15 cellular contexts compared by ENCODE assay signal in genomic region chr2:196177124-196177523, GRCh38. TPM values are rescaled to one million over a fixed set of nuclear protein-coding genes. Genes with fewer than 3 reads are reported as not detected.
DNase-seq lines count a peak whose midpoint lies in the region; ATAC-seq, FAIRE-seq and TF ChIP-seq lines count a peak whose summit lies in the region.
"Had no signal": no experiment of that assay in that cellular context is flagged by ENCODE, and none has a peak within 500 bp of the region (broad histone marks: within the 10 kb centered on the region; RNA-seq: fewer than 3 reads in every experiment).

No MANE protein-coding gene starts in this region.

- WGBS in small intestine, 3 donors = 29 to 65% (median 36%) methylated on average over 2 of the region's 2 CpGs
- WGBS in smooth muscle cell (ENCODE audit: low lambda C conversion rate) = 71% methylated on average over 2 of the region's 2 CpGs

- H3K4me3 Mint-ChIP-seq in activated CD4-positive, alpha-beta T cell treated with anti-CD3 and anti-CD28 coated beads for 36 hours = peak overlapping the region; percentile 71

- no peak overlapping the region for H3K4me3 ChIP-seq in small intestine (ENCODE audit: low read depth in 1 of 2, low read length in 2 of 2)
- no peak overlapping the region for H3K4me3 ChIP-seq in smooth muscle cell
- H3K4me3 ChIP-seq: thoracic aorta had no signal

- ATAC-seq in activated CD4-positive, alpha-beta T cell treated with anti-CD3 and anti-CD28 coated beads for 36 hours = no peak
- ATAC-seq in activated naive CD4-positive, alpha-beta T cell treated with anti-CD3 and anti-CD28 coated beads, Interleukin-2, amount 50 U/mL, for 72 hours = no peak
- ATAC-seq in HG03045 (IDR thresholded peaks at IDR 0.05; ENCODE audit: unreplicated experiment) = no peak
- ATAC-seq: Panc1 had no signal

- peaks cover 76% of the 10 kb centered on the region for H3K4me1 Mint-ChIP-seq in activated CD4-positive, alpha-beta T cell treated with anti-CD3 and anti-CD28 coated beads for 36 hours

- H3K4me1 ChIP-seq in small intestine (ENCODE audit: control insufficient read depth in 2 of 2, insufficient read depth in 1 of 2, low read depth in 1 of 2, low read length in 1 of 2) = peaks cover 0 to 3% of the 10 kb centered on the region in 2 donors
- H3K4me1 ChIP-seq in smooth muscle cell (ENCODE audit: low read depth) = no peaks in the 10 kb centered on the region

- TF ChIP-seq CTCF in smooth muscle cell (IDR thresholded peaks at IDR 0.05; ENCODE audit: borderline replicate concordance, insufficient read depth, poor library complexity, severe bottlenecking) (no peak), RWPE1 (conservative IDR thresholded peaks at IDR 0.05; ENCODE audit: low read depth) (no peak)

- H3K79me2 ChIP-seq in smooth muscle cell (ENCODE audit: low read depth) = no peaks in the 10 kb centered on the region

- no peaks in the 10 kb centered on the region for H3K9me3 Mint-ChIP-seq in activated CD4-positive, alpha-beta T cell treated with anti-CD3 and anti-CD28 coated beads for 36 hours (ENCODE audit: low read depth)
- H3K9me3 Mint-ChIP-seq in activated naive CD4-positive, alpha-beta T cell treated with anti-CD3 and anti-CD28 coated beads, Interleukin-2, amount 50 U/mL, for 72 hours = peaks cover 0 to 4% of the 10 kb centered on the region in 2 donors

- H3K36me3 ChIP-seq in small intestine (ENCODE audit: control insufficient read depth in 2 of 2, insufficient read depth in 2 of 2, low read length in 2 of 2) (no peaks in the 10 kb centered on the region), smooth muscle cell (ENCODE audit: low read depth) (no peaks in the 10 kb centered on the region)
- H3K36me3 ChIP-seq: thoracic aorta had no signal

- no peak overlapping the region for H3K9ac ChIP-seq in smooth muscle cell (ENCODE audit: low read depth)

- H3K27ac Mint-ChIP-seq in activated CD4-positive, alpha-beta T cell treated with anti-CD3 and anti-CD28 coated beads for 36 hours = peak overlapping the region; percentile 85
- peak overlapping the region; percentile 94 to 98 for H3K27ac Mint-ChIP-seq in activated naive CD4-positive, alpha-beta T cell treated with anti-CD3 and anti-CD28 coated beads, Interleukin-2, amount 50 U/mL, for 72 hours

- H3K36me3 Mint-ChIP-seq in activated CD4-positive, alpha-beta T cell treated with anti-CD3 and anti-CD28 coated beads for 36 hours (ENCODE audit: low read depth) = no peaks in the 10 kb centered on the region
- H3K36me3 Mint-ChIP-seq in activated naive CD4-positive, alpha-beta T cell treated with anti-CD3 and anti-CD28 coated beads, Interleukin-2, amount 50 U/mL, for 72 hours = no peaks in the 10 kb centered on the region

- H3K4me2 ChIP-seq in smooth muscle cell = no peak overlapping the region

- DNase-seq in activated CD4-positive, alpha-beta T cell treated with anti-CD3 and anti-CD28 coated beads for 36 hours = no peak
- DNase-seq in activated CD4-positive, alpha-beta T cell treated with anti-CD3 and anti-CD28 coated beads for 48 hours = no peak
- DNase-seq in NCI-H226 = peak; percentile 15
- DNase-seq in activated naive CD4-positive, alpha-beta T cell treated with anti-CD3 and anti-CD28 coated beads, Interleukin-2, amount 50 U/mL, for 72 hours (ENCODE audit: low spot score in 2 of 2) = no peak
- DNase-seq in small intestine = peak; percentile 44
- no peak for DNase-seq in smooth muscle cell (lab: John Stamatoyannopoulos, UW; ENCODE audit: unreplicated experiment)
- DNase-seq in RWPE1 (ENCODE audit: low spot score) = no peak
- DNase-seq: aorta, dermis blood vessel endothelial cell, foreskin fibroblast, NCI-H1105 treated with DMSO at 0.1 percent for 48 hours, occipital lobe had no signal

- CTCF ChIA-PET in activated CD4-positive, alpha-beta T cell treated with anti-CD3 and anti-CD28 coated beads for 36 hours (lab: Charles Lee) = interaction anchor here (0.8 to 3.3 kb wide), 13 partner anchors 10 to 102 kb away, joined by 3 to 12 read pairs (median 5); no protein-coding TSS in a partner anchor
- CTCF ChIA-PET in RWPE1 (lab: Yijun Ruan, JAX) = no interaction called here

- peaks cover under 1% of the 10 kb centered on the region for H3F3A ChIP-seq in smooth muscle cell (ENCODE audit: low read depth)

- no peaks in the 10 kb centered on the region for H3K27me3 ChIP-seq in small intestine (ENCODE audit: control insufficient read depth in 2 of 2, insufficient read depth in 2 of 2, low read length in 2 of 2)
- H3K27me3 ChIP-seq in smooth muscle cell (ENCODE audit: low read depth) = no peaks in the 10 kb centered on the region

- no peak for FAIRE-seq in small intestine (lab: Jason Lieb, UNC)

- H2AFZ ChIP-seq in smooth muscle cell (ENCODE audit: low read depth) = no peak overlapping the region

- intact Hi-C loops in activated CD4-positive, alpha-beta T cell treated with anti-CD3 and anti-CD28 coated beads for 36 hours (cut with DNase I, micrococcal nuclease) = loop anchor here (2.0 to 10.0 kb wide), 3 partner anchors 84 to 1028 kb away; no protein-coding TSS in a partner anchor

- H3K9me3 ChIP-seq in small intestine (ENCODE audit: control insufficient read depth, low read depth) (no peaks in the 10 kb centered on the region), smooth muscle cell (replicated peaks; ENCODE audit: low read depth) (no peaks in the 10 kb centered on the region)
- H3K9me3 ChIP-seq: thoracic aorta had no signal

- POLR2A ChIA-PET in activated CD4-positive, alpha-beta T cell treated with anti-CD3 and anti-CD28 coated beads for 36 hours (lab: Charles Lee) = interaction anchor here (0.6 kb wide), 2 partner anchors 25 to 69 kb away, joined by 4 to 5 read pairs; no protein-coding TSS in a partner anchor
- POLR2A ChIA-PET in RWPE1 (lab: Yijun Ruan, JAX; ENCODE audit: low non-redundant PET) = no interaction called here

- H4K20me1 ChIP-seq in smooth muscle cell (ENCODE audit: low read depth) = no peaks in the 10 kb centered on the region

- no peaks in the 10 kb centered on the region for H3K27me3 Mint-ChIP-seq in activated CD4-positive, alpha-beta T cell treated with anti-CD3 and anti-CD28 coated beads for 36 hours

- peak overlapping the region; percentile 10 to 54 for H3K27ac ChIP-seq in small intestine (ENCODE audit: low read depth in 1 of 2, low read length in 1 of 2)
- no peak overlapping the region for H3K27ac ChIP-seq in smooth muscle cell (ENCODE audit: low read depth)
- no peak overlapping the region for H3K27ac ChIP-seq in RWPE1
- H3K27ac ChIP-seq: thoracic aorta had no signal

RNA-seq across cellular contexts. Expression of gene STK17B, which starts 5.7 kb away (rescaled TPM):
- total RNA-seq in activated CD4-positive, alpha-beta T cell treated with anti-CD3 and anti-CD28 coated beads for 36 hours = 100 to 1,000 TPM; 159 to 178 TPM
- 100 to 1,000 TPM; 164 to 240 TPM for total RNA-seq in activated naive CD4-positive, alpha-beta T cell treated with anti-CD3 and anti-CD28 coated beads, Interleukin-2, amount 50 U/mL, for 72 hours
- 10 to 100 TPM in 2 of 3 donors, 1 to 10 TPM in 1; 6.7 to 27.7 (median 23.2) TPM for polyA plus RNA-seq in small intestine
- 165 and 190 TPM in 2 replicates for total RNA-seq in smooth muscle cell
- polyA plus RNA-seq in smooth muscle cell = 26.6 and 33.5 TPM in 2 replicates

Comparison
In these comparisons a context has a peak if more than half of its experiments do, and no peak if none do; other contexts are left out.
1. DNase-seq: peak in NCI-H226 (single experiment) and small intestine (single experiment); none in activated CD4-positive, alpha-beta T cell treated with anti-CD3 and anti-CD28 coated beads for 36 hours (single experiment), activated CD4-positive, alpha-beta T cell treated with anti-CD3 and anti-CD28 coated beads for 48 hours (single experiment), activated naive CD4-positive, alpha-beta T cell treated with anti-CD3 and anti-CD28 coated beads, Interleukin-2, amount 50 U/mL, for 72 hours (0 of 2), smooth muscle cell (single experiment) and RWPE1 (single experiment).
2. H3K27ac ChIP-seq: peak in small intestine (2 of 2); none in smooth muscle cell (single experiment) and RWPE1 (single experiment).